8 cellular contexts compared by ENCODE assay signal in genomic region chr22:44331881-44332714, GRCh38. TPM values are rescaled to one million over a fixed set of nuclear protein-coding genes. Genes with fewer than 3 reads are reported as not detected.
DNase-seq lines count a peak whose midpoint lies in the region; ATAC-seq and TF ChIP-seq lines count a peak whose summit lies in the region.

No MANE protein-coding gene starts in this region.

- CTCF ChIA-PET in BJ (lab: Yijun Ruan, JAX) (interaction anchor here (0.6 to 1.4 kb wide), 5 partner anchors 17 to 339 kb away, joined by 3 to 4 read pairs (median 3); no protein-coding TSS in a partner anchor), mammary epithelial cell (lab: Charles Lee; ENCODE audit: low non-redundant PET) (interaction anchor here (0.8 kb wide), 1 partner anchor 232 kb away, joined by 7 read pairs; no protein-coding TSS in a partner anchor)
- CTCF ChIA-PET in naive thymus-derived CD4-positive, alpha-beta T cell (lab: Charles Lee), result no interaction called here

- H3K4me1 ChIP-seq in mammary epithelial cell (ENCODE audit: insufficient read depth, low read length), result peaks cover 5% of the 10 kb centered on the region
- no peaks in the 10 kb centered on the region for H3K4me1 ChIP-seq in naive thymus-derived CD4-positive, alpha-beta T cell (ENCODE audit: control insufficient read depth in 2 of 2, insufficient read depth in 2 of 2, low read length in 2 of 2)

- TF ChIP-seq CTCF in BJ (IDR thresholded peaks at IDR 0.05; ENCODE audit: insufficient read depth, low read depth, low read length) (no peak), mammary epithelial cell (conservative IDR thresholded peaks at IDR 0.05 in 1 of 2, IDR thresholded peaks at IDR 0.05 in 1 of 2; ENCODE audit: extremely low read depth in 1 of 2, insufficient read depth in 1 of 2, low read depth in 1 of 2, low read length in 2 of 2) (no peak)

- DNase-seq in BJ (ENCODE audit: low read depth) (no peak), HT1080 (ENCODE audit: low read depth) (peak; percentile 31), mammary epithelial cell (no peak), middle frontal gyrus (ENCODE audit: extremely low spot score, low spot score) (no peak), GM19240 (ENCODE audit: insufficient read length, low spot score) (no peak), H4 (ENCODE audit: low spot score) (no peak)
- DNase-seq in naive thymus-derived CD4-positive, alpha-beta T cell, result no peak

- intact Hi-C loops in mammary epithelial cell (cut with micrococcal nuclease), result no loop called here
- intact Hi-C loops in naive thymus-derived CD4-positive, alpha-beta T cell (cut with micrococcal nuclease), result no loop called here

- peaks cover 18% of the 10 kb centered on the region for H3K27me3 ChIP-seq in BJ (ENCODE audit: control insufficient read depth, insufficient read depth, low read length)
- no peaks in the 10 kb centered on the region for H3K27me3 ChIP-seq in mammary epithelial cell (ENCODE audit: insufficient read depth, low read length)
- peaks cover 0 to 3% of the 10 kb centered on the region in 2 donors for H3K27me3 ChIP-seq in naive thymus-derived CD4-positive, alpha-beta T cell (ENCODE audit: control insufficient read depth in 2 of 2, insufficient read depth in 2 of 2, low read length in 2 of 2)

- peaks cover 0 to 17% (median 4%) of the 10 kb centered on the region in 7 donors for H3K4me1 Mint-ChIP-seq in naive thymus-derived CD4-positive, alpha-beta T cell

- no peak overlapping the region for H3K9ac ChIP-seq in mammary epithelial cell (ENCODE audit: insufficient read depth, low read length)

- H3K4me3 ChIP-seq in BJ (ENCODE audit: low read depth, low read length) (0 out of 2 replicates have a peak overlapping the region, but pooled peaks have one; percentile 0), mammary epithelial cell (replicated peaks in 1 of 3; ENCODE audit: insufficient read depth in 1 of 3, low read depth in 2 of 3, low read length in 3 of 3) (peak overlapping the region; percentile 22 to 38 (median 35))
- H3K4me3 ChIP-seq in naive thymus-derived CD4-positive, alpha-beta T cell (ENCODE audit: low read length), result no peak overlapping the region

- no peak for ATAC-seq in naive thymus-derived CD4-positive, alpha-beta T cell
- no peak for ATAC-seq in GM19455 (IDR thresholded peaks at IDR 0.05; ENCODE audit: unreplicated experiment)

- H3K36me3 ChIP-seq in BJ (ENCODE audit: control insufficient read depth, insufficient read depth, low read length) (no peaks in the 10 kb centered on the region), mammary epithelial cell (ENCODE audit: insufficient read depth, low read length) (no peaks in the 10 kb centered on the region)
- no peaks in the 10 kb centered on the region for H3K36me3 ChIP-seq in naive thymus-derived CD4-positive, alpha-beta T cell (ENCODE audit: control insufficient read depth in 2 of 3, insufficient read depth in 3 of 3, low read length in 3 of 3)

- no TSS peak for BruUV-seq in mammary epithelial cell (replicated peaks; lab: Mats Ljungman, UMichigan)

- 63% methylated on average over 7 of the region's 55 CpGs for WGBS in mammary epithelial cell (ENCODE audit: low coverage, missing lambda C conversion rate)

- no peaks in the 10 kb centered on the region for H4K20me1 ChIP-seq in mammary epithelial cell (ENCODE audit: insufficient read depth, low read length)

- POLR2A ChIA-PET in BJ (lab: Charles Lee), result no interaction called here
- POLR2A ChIA-PET in naive thymus-derived CD4-positive, alpha-beta T cell (lab: Charles Lee), result no interaction called here

- in situ Hi-C loops in mammary epithelial cell (cut with MboI; ENCODE audit: low sequenced_read_pairs in 2 of 2), result no loop called here

- peak overlapping the region; percentile 73 for H3K4me2 ChIP-seq in mammary epithelial cell (ENCODE audit: insufficient read depth, low read depth, low read length)

- H3K9me3 ChIP-seq in mammary epithelial cell (replicated peaks; ENCODE audit: insufficient read depth, low read length), result no peaks in the 10 kb centered on the region
- H3K9me3 ChIP-seq in naive thymus-derived CD4-positive, alpha-beta T cell (ENCODE audit: control insufficient read depth in 2 of 3, low read length in 3 of 3), result no peaks in the 10 kb centered on the region

- no peaks in the 10 kb centered on the region for H3K9me3 Mint-ChIP-seq in naive thymus-derived CD4-positive, alpha-beta T cell

- peak overlapping the region; percentile 75 for H2AFZ ChIP-seq in mammary epithelial cell (ENCODE audit: low read depth, low read length)

- H3K27me3 Mint-ChIP-seq in naive thymus-derived CD4-positive, alpha-beta T cell, result peaks cover 23 to 40% (median 33%) of the 10 kb centered on the region in 5 donors

- no peak overlapping the region for H3K27ac Mint-ChIP-seq in naive thymus-derived CD4-positive, alpha-beta T cell

- H3K79me2 ChIP-seq in mammary epithelial cell (ENCODE audit: insufficient read depth, low read length), result no peaks in the 10 kb centered on the region

- H3K27ac ChIP-seq in mammary epithelial cell (ENCODE audit: insufficient read depth, low read depth, low read length), result no peak overlapping the region
- no peak overlapping the region for H3K27ac ChIP-seq in naive thymus-derived CD4-positive, alpha-beta T cell (ENCODE audit: low read depth, low read length)

- dilution Hi-C loops in mammary epithelial cell (cut with HindIII; ENCODE audit: low sequenced_read_pairs), result no loop called here

- H3K36me3 Mint-ChIP-seq in naive thymus-derived CD4-positive, alpha-beta T cell, result no peaks in the 10 kb centered on the region

- peak overlapping the region in 7 of 10 donors; percentile 19 to 76 (median 52) for H3K4me3 Mint-ChIP-seq in naive thymus-derived CD4-positive, alpha-beta T cell

RNA-seq across cellular contexts. Expression of gene SHISAL1, which starts 19.3 kb away (rescaled TPM):
- polyA plus RNA-seq in BJ (2011; rRNA removed), result 0.28 and 0.34 TPM in 2 replicates
- polyA minus RNA-seq in BJ (2011; rRNA and poly(A)+ RNA removed), result 0.36 and 0.38 TPM in 2 replicates
- total RNA-seq in HT1080 (2014; rRNA removed; shearing (Covaris generic)), result 1.7 and 2.1 TPM in 2 replicates
- 1.7 TPM in 2 replicates for polyA plus RNA-seq in HT1080 (2015; cell fraction: cytosol; rRNA removed)
- polyA plus RNA-seq in HT1080 (2015; cell fraction: nucleus; rRNA removed), result 1.8 and 2.2 TPM in 2 replicates
- 1 to 10 TPM; 3.9 to 9.2 TPM for total RNA-seq in mammary epithelial cell
- 2.9 TPM for polyA plus RNA-seq in mammary epithelial cell
- 7.2 TPM for polyA minus RNA-seq in mammary epithelial cell
- total RNA-seq in naive thymus-derived CD4-positive, alpha-beta T cell, result not detected
- polyA plus RNA-seq in naive thymus-derived CD4-positive, alpha-beta T cell, result not detected
- total RNA-seq in H4 (2014; rRNA removed; shearing (Covaris generic)), result 7.0 and 8.2 TPM in 2 replicates
